In genomic region chr1:7113136-7113535, GRCh38 we compare ENCODE assay signal across 21 cellular contexts.
"Had no signal": no experiment of that assay in that cellular context is flagged by ENCODE, and none has a peak within 500 bp of the region (broad histone marks: within the 10 kb centered on the region; RNA-seq: fewer than 3 reads in every experiment).

No MANE protein-coding gene starts in this region.

- H3K36me3 ChIP-seq: left lung, left ventricle myocardium inferior, lower lobe of right lung had no signal

- H3K4me1 ChIP-seq: left lung, left ventricle myocardium inferior, lower lobe of right lung had no signal

- H3K9me3 ChIP-seq: lower lobe of right lung, mucosa of descending colon had no signal

- DNase-seq: hippocampal formation; hypothalamus; immature natural killer cell; islet precursor cell; kidney; kidney glomerular epithelial cell; left cardiac atrium; left colon; left lung; left ventricle myocardium inferior; left ventricle myocardium superior; lower lobe of right lung; mammary epithelial cell; mesenchymal stem cell; mesendoderm; midbrain; mucosa of descending colon; naive B cell; naive thymus-derived CD4-positive, alpha-beta T cell had no signal

- H3K4me3 ChIP-seq: hepatocyte, left lung, left ventricle myocardium inferior, lower lobe of right lung, lung, mucosa of descending colon had no signal

- H3K27ac ChIP-seq: hepatocyte, left lung, left ventricle myocardium inferior, lower lobe of right lung had no signal

- H3K27me3 ChIP-seq: hepatocyte had no signal
